Comparison of ENCODE assay signal across 8 cellular contexts in genomic region chr19:2462635-2463421, GRCh38. TPM values are rescaled to one million over a fixed set of nuclear protein-coding genes. Genes with fewer than 3 reads are reported as not detected.
DNase-seq lines count a peak whose midpoint lies in the region; ATAC-seq, FAIRE-seq and TF ChIP-seq lines count a peak whose summit lies in the region.

No MANE protein-coding gene starts in this region.

- H3K27ac Mint-ChIP-seq in CD14-positive monocyte (no peak overlapping the region), nephron progenitor cell (peak overlapping the region; percentile 69)
- H3K27ac Mint-ChIP-seq in activated CD4-positive, alpha-beta memory T cell treated with anti-CD3 and anti-CD28 coated beads for 36 hours, result no peak overlapping the region

- no peak for TF ChIP-seq CTCF in CD14-positive monocyte (IDR thresholded peaks at IDR 0.05)
- no peak for TF ChIP-seq CTCF in nephron progenitor cell (IDR thresholded peaks at IDR 0.05)

- FAIRE-seq in HTR-8/SVneo (lab: Jason Lieb, UNC) (no peak), frontal cortex (lab: Jason Lieb, UNC) (no peak)

- no peaks in the 10 kb centered on the region for H3K36me3 Mint-ChIP-seq in CD14-positive monocyte
- H3K36me3 Mint-ChIP-seq in activated CD4-positive, alpha-beta memory T cell treated with anti-CD3 and anti-CD28 coated beads for 36 hours, result no peaks in the 10 kb centered on the region
- H3K36me3 Mint-ChIP-seq in nephron progenitor cell (ENCODE audit: low read depth), result no peaks in the 10 kb centered on the region

- ATAC-seq in GM21367 (IDR thresholded peaks at IDR 0.05; ENCODE audit: unreplicated experiment) (no peak), GM19463 (IDR thresholded peaks at IDR 0.05; ENCODE audit: unreplicated experiment) (no peak)

- H3K4me3 Mint-ChIP-seq in CD14-positive monocyte (peak overlapping the region; percentile 90 to 97), nephron progenitor cell (peak overlapping the region; percentile 74)
- peak overlapping the region; percentile 92 for H3K4me3 Mint-ChIP-seq in activated CD4-positive, alpha-beta memory T cell treated with anti-CD3 and anti-CD28 coated beads for 36 hours

- H3K27me3 Mint-ChIP-seq in CD14-positive monocyte (ENCODE audit: low read depth in 3 of 3) (peaks cover 2 to 9% (median 2%) of the 10 kb centered on the region in 3 donors), nephron progenitor cell (ENCODE audit: low read depth, poor library complexity) (peaks cover 5% of the 10 kb centered on the region)
- H3K27me3 Mint-ChIP-seq in activated CD4-positive, alpha-beta memory T cell treated with anti-CD3 and anti-CD28 coated beads for 36 hours, result no peaks in the 10 kb centered on the region

- CTCF ChIA-PET in activated CD4-positive, alpha-beta memory T cell treated with anti-CD3 and anti-CD28 coated beads for 36 hours (lab: Charles Lee), result interaction anchor here (0.7 to 2.2 kb wide), 7 partner anchors 13 to 157 kb away, joined by 3 to 10 read pairs (median 4); partner anchors contain the start of gene GADD45B

- peaks cover 25% of the 10 kb centered on the region for H3K4me1 Mint-ChIP-seq in CD14-positive monocyte
- peaks cover 4% of the 10 kb centered on the region for H3K4me1 Mint-ChIP-seq in activated CD4-positive, alpha-beta memory T cell treated with anti-CD3 and anti-CD28 coated beads for 36 hours (ENCODE audit: low read depth)
- H3K4me1 Mint-ChIP-seq in nephron progenitor cell, result peaks cover 7% of the 10 kb centered on the region

- intact Hi-C loops in CD14-positive monocyte (cut with micrococcal nuclease), result loop anchor here in 1 of 2 donors (10.0 kb wide), 1 partner anchor 282 kb away; the partner anchor contains the start of gene SLC39A3
- intact Hi-C loops in activated CD4-positive, alpha-beta memory T cell treated with anti-CD3 and anti-CD28 coated beads for 36 hours (cut with micrococcal nuclease), result loop anchor here (5.0 kb wide), 1 partner anchor 36 kb away; the partner anchor contains the start of gene TIMM13

- POLR2A ChIA-PET in activated CD4-positive, alpha-beta memory T cell treated with anti-CD3 and anti-CD28 coated beads for 36 hours (lab: Charles Lee), result interaction anchor here (0.6 to 2.5 kb wide), 3 partner anchors 13 to 158 kb away, joined by 3 to 10 read pairs (median 4); partner anchors contain the start of genes GADD45B and TIMM13

- DNase-seq in CD14-positive monocyte (ENCODE audit: low spot score) (no peak), HTR-8/SVneo (ENCODE audit: insufficient read length, low spot score) (peak; percentile 61), frontal cortex (ENCODE audit: low spot score in 2 of 2) (peak; percentile 74 to 91), nephron progenitor cell (peak; percentile 79), SKM-1 treated with dmso at 0.1 percent for 144 hours (lab: John Stamatoyannopoulos, UW; ENCODE audit: unreplicated experiment) (no peak)
- DNase-seq in activated CD4-positive, alpha-beta memory T cell treated with anti-CD3 and anti-CD28 coated beads for 36 hours, result no peak

- H3K9me3 Mint-ChIP-seq in CD14-positive monocyte, result peaks cover 0 to 2% (median 0%) of the 10 kb centered on the region in 7 donors
- H3K9me3 Mint-ChIP-seq in activated CD4-positive, alpha-beta memory T cell treated with anti-CD3 and anti-CD28 coated beads for 36 hours, result no peaks in the 10 kb centered on the region
- no peaks in the 10 kb centered on the region for H3K9me3 Mint-ChIP-seq in nephron progenitor cell

RNA-seq across cellular contexts. Expression of gene LMNB2, which starts 6.1 kb away (rescaled TPM):
- 1 to 10 TPM; 2.3 to 4.2 TPM for polyA plus RNA-seq in CD14-positive monocyte
- 100 to 1,000 TPM; 100 to 104 TPM for total RNA-seq in activated CD4-positive, alpha-beta memory T cell treated with anti-CD3 and anti-CD28 coated beads for 36 hours
- 46.9 TPM for total RNA-seq in frontal cortex

RNA-seq across cellular contexts. Expression of gene GADD45B, which starts 13.1 kb away (rescaled TPM):
- 10 to 100 TPM; 67.4 to 76.2 TPM for polyA plus RNA-seq in CD14-positive monocyte
- total RNA-seq in activated CD4-positive, alpha-beta memory T cell treated with anti-CD3 and anti-CD28 coated beads for 36 hours, result 10 to 100 TPM; 34.5 to 38.1 TPM
- 1.2 TPM for total RNA-seq in frontal cortex

RNA-seq across cellular contexts. Expression of gene TIMM13, which starts 35.4 kb away (rescaled TPM):
- polyA plus RNA-seq in CD14-positive monocyte, result 10 to 100 TPM; 72.4 to 89.3 TPM
- total RNA-seq in activated CD4-positive, alpha-beta memory T cell treated with anti-CD3 and anti-CD28 coated beads for 36 hours, result 10 to 100 TPM; 69.0 to 72.0 TPM
- 18.3 TPM for total RNA-seq in frontal cortex

Comparison
In these comparisons a context has a peak if more than half of its experiments do, and no peak if none do; other contexts are left out.
1. DNase-seq: peak in HTR-8/SVneo (single experiment), frontal cortex (2 of 2) and nephron progenitor cell (single experiment); none in CD14-positive monocyte (single experiment), activated CD4-positive, alpha-beta memory T cell treated with anti-CD3 and anti-CD28 coated beads for 36 hours (single experiment) and SKM-1 treated with dmso at 0.1 percent for 144 hours (single experiment).
2. RNA of gene GADD45B, which starts 13.1 kb away (total RNA-seq): 34.5 to 38.1 TPM in activated CD4-positive, alpha-beta memory T cell treated with anti-CD3 and anti-CD28 coated beads for 36 hours; 1.2 TPM in frontal cortex (single experiment); every median in the first group is over 10 times any median in the second.
3. Peak in every context shown above with its lines, with median percentiles within 50 percentile points of each other: H3K4me3 Mint-ChIP-seq.